ENCODE assay signal across 14 cellular contexts in genomic region chr10:21314234-21314633, GRCh38.
DNase-seq lines count a peak whose midpoint lies in the region; ATAC-seq, FAIRE-seq and TF ChIP-seq lines count a peak whose summit lies in the region.
"Had no signal": no experiment of that assay in that cellular context is flagged by ENCODE, and none has a peak within 500 bp of the region (broad histone marks: within the 10 kb centered on the region; RNA-seq: fewer than 3 reads in every experiment).

No MANE protein-coding gene starts in this region.

- H3K27ac ChIP-seq in heart right ventricle: peak overlapping the region in 8 of 10 donors; percentile 11 to 79 (median 62)
- H3K27ac ChIP-seq in GM12878 (ENCODE audit: control insufficient read depth, insufficient read depth): no peak overlapping the region
- H3K27ac ChIP-seq in left lung: peak overlapping the region; percentile 5 to 8
- H3K27ac ChIP-seq in uterus: peak overlapping the region; percentile 36 to 50
- no peak overlapping the region for H3K27ac ChIP-seq in naive thymus-derived CD4-positive, alpha-beta T cell (ENCODE audit: low read depth, low read length)
- H3K27ac ChIP-seq: transverse colon had no signal

- no peak for TF ChIP-seq EP300 in GM12878 (IDR thresholded peaks at IDR 0.05; ENCODE audit: borderline replicate concordance in 1 of 2, control insufficient read depth in 1 of 2, low read depth in 2 of 2, low read length in 2 of 2)

- TF ChIP-seq POLR2A in GM12878 (IDR thresholded peaks at IDR 0.05; ENCODE audit: low read depth, low read length): no peak
- TF ChIP-seq POLR2A in uterus (IDR thresholded peaks at IDR 0.05): no peak

- peaks cover 0 to 6% (median 0%) of the 10 kb centered on the region in 5 donors for H3K27me3 Mint-ChIP-seq in naive thymus-derived CD4-positive, alpha-beta T cell

- intact Hi-C loops in heart right ventricle (cut with DNase I) (loop anchor here in 1 of 10 donors (2.0 kb wide), 1 partner anchor 51 kb away; no protein-coding TSS in a partner anchor), cardiac septum (cut with DNase I) (no loop called here), GM12878 (cut with micrococcal nuclease; ENCODE audit: unreplicated experiment) (no loop called here), left lung (cut with DNase I) (no loop called here), uterus (cut with DNase I; ENCODE audit: low total_unique reads) (loop anchor here (10.0 kb wide), 1 partner anchor 51 kb away; no protein-coding TSS in a partner anchor)
- intact Hi-C loops in naive thymus-derived CD4-positive, alpha-beta T cell (cut with micrococcal nuclease): no loop called here

- H3K4me2 ChIP-seq in GM12878 (ENCODE audit: control insufficient read depth, insufficient read depth): peak overlapping the region; percentile 87

- H3K79me2 ChIP-seq in GM12878 (ENCODE audit: control insufficient read depth, insufficient read depth, low read length): no peaks in the 10 kb centered on the region

- WGBS in heart right ventricle, 2 donors: 16 to 19% methylated on average over 7 of the region's 7 CpGs
- 20% methylated on average over 7 of the region's 7 CpGs for WGBS in GM12878 (ENCODE audit: insufficient coverage, insufficient replicate concordance, low lambda C conversion rate, missing lambda C conversion rate)

- H3K27ac Mint-ChIP-seq in naive thymus-derived CD4-positive, alpha-beta T cell: no peak overlapping the region

- POLR2A ChIA-PET in GM12878 (lab: Charles Lee): no interaction called here
- POLR2A ChIA-PET in naive thymus-derived CD4-positive, alpha-beta T cell (lab: Charles Lee): no interaction called here

- H3K9ac ChIP-seq in GM12878 (ENCODE audit: control insufficient read depth, insufficient read depth, low read length): peak overlapping the region; percentile 22; the same call in 1 of the 2 replicates

- in situ Hi-C loops in GM12878 (cut with MboI): no loop called here

- DNase-seq in heart right ventricle (no peak), cardiac septum (ENCODE audit: low spot score) (no peak), GM12878 (ENCODE audit: low read depth, low spot score) (no peak), left lung (no peak), uterus (no peak), HTR-8/SVneo (ENCODE audit: insufficient read length, low spot score) (no peak), SHP77 (lab: John Stamatoyannopoulos, UW) (no peak)
- DNase-seq in naive thymus-derived CD4-positive, alpha-beta T cell: no peak
- DNase-seq: activated naive CD4-positive, alpha-beta T cell; esophagus squamous epithelium; stimulated activated CD4-positive, alpha-beta T cell treated with anti-CD3 and anti-CD28 coated beads, Interleukin-12 subunit alpha, Interleukin-12 subunit beta, amount 100 ng/mL, for 4 hours; transverse colon had no signal

- SMC1A ChIA-PET in GM12878 (lab: Charles Lee; ENCODE audit: uncharacterized antibody, unreplicated experiment): interaction anchor here (1.0 kb wide), 1 partner anchor 36 kb away, joined by 3 read pairs; no protein-coding TSS in a partner anchor

- H3K36me3 ChIP-seq in heart right ventricle (no peaks in the 10 kb centered on the region), GM12878 (ENCODE audit: control insufficient read depth in 2 of 2, insufficient read depth in 2 of 2, low read length in 1 of 2) (no peaks in the 10 kb centered on the region), left lung (no peaks in the 10 kb centered on the region), uterus (no peaks in the 10 kb centered on the region)
- H3K36me3 ChIP-seq in naive thymus-derived CD4-positive, alpha-beta T cell (ENCODE audit: control insufficient read depth in 2 of 3, insufficient read depth in 3 of 3, low read length in 3 of 3): no peaks in the 10 kb centered on the region
- H3K36me3 ChIP-seq: esophagus squamous epithelium, transverse colon had no signal

- H3K4me1 ChIP-seq in heart right ventricle (peaks cover 21 to 40% (median 32%) of the 10 kb centered on the region in 9 donors), GM12878 (ENCODE audit: control insufficient read depth, insufficient read depth, low read length) (peaks cover 19% of the 10 kb centered on the region), left lung (peaks cover 21 to 22% of the 10 kb centered on the region in 2 donors), uterus (peaks cover 6 to 9% of the 10 kb centered on the region in 2 donors)
- no peaks in the 10 kb centered on the region for H3K4me1 ChIP-seq in naive thymus-derived CD4-positive, alpha-beta T cell (ENCODE audit: control insufficient read depth in 2 of 2, insufficient read depth in 2 of 2, low read length in 2 of 2)

- no peaks in the 10 kb centered on the region for H4K20me1 ChIP-seq in GM12878 (ENCODE audit: control insufficient read depth, insufficient read depth)

- FAIRE-seq in GM12878 (lab: Jason Lieb, UNC) (no peak), HTR-8/SVneo (lab: Jason Lieb, UNC) (no peak)
- FAIRE-seq: islet of Langerhans had no signal

- no TSS peak for BruUV-seq in GM12878 (replicated peaks; lab: Mats Ljungman, UMichigan)

- H3K9me3 ChIP-seq in heart right ventricle (no peaks in the 10 kb centered on the region), GM12878 (replicated peaks; ENCODE audit: control insufficient read depth, insufficient read depth, low read length) (no peaks in the 10 kb centered on the region), left lung (no peaks in the 10 kb centered on the region), uterus (no peaks in the 10 kb centered on the region)
- H3K9me3 ChIP-seq in naive thymus-derived CD4-positive, alpha-beta T cell (ENCODE audit: control insufficient read depth in 2 of 3, low read length in 3 of 3): no peaks in the 10 kb centered on the region
- H3K9me3 ChIP-seq: esophagus squamous epithelium, transverse colon had no signal

- RAD21 ChIA-PET in GM12878 (lab: Charles Lee; ENCODE audit: unreplicated experiment): no interaction called here

- no peak for TF ChIP-seq RAD21 in GM12878 (IDR thresholded peaks at IDR 0.05; ENCODE audit: insufficient read depth, low read depth, low read length)

- H2AFZ ChIP-seq in GM12878 (ENCODE audit: control insufficient read depth, low read depth, low read length): peak overlapping the region; percentile 42; the same call in 1 of the 2 replicates

- peaks cover 0 to 3% (median 0%) of the 10 kb centered on the region in 7 donors for H3K4me1 Mint-ChIP-seq in naive thymus-derived CD4-positive, alpha-beta T cell
- H3K4me1 Mint-ChIP-seq: central memory CD8-positive, alpha-beta T cell had no signal

- no peak overlapping the region for H3K4me3 Mint-ChIP-seq in naive thymus-derived CD4-positive, alpha-beta T cell
- H3K4me3 Mint-ChIP-seq: central memory CD8-positive, alpha-beta T cell had no signal

- ATAC-seq in heart right ventricle: peak in 3 of 8 donors; percentile 4 to 39 (median 35)
- no peak for ATAC-seq in GM12878
- no peak for ATAC-seq in left lung
- no peak for ATAC-seq in naive thymus-derived CD4-positive, alpha-beta T cell

- CTCF ChIA-PET in GM12878 (lab: Yijun Ruan, JAX): no interaction called here
- CTCF ChIA-PET in naive thymus-derived CD4-positive, alpha-beta T cell (lab: Charles Lee): no interaction called here

- H3K36me3 Mint-ChIP-seq in naive thymus-derived CD4-positive, alpha-beta T cell: no peaks in the 10 kb centered on the region

- H3K9me3 Mint-ChIP-seq in naive thymus-derived CD4-positive, alpha-beta T cell: peaks cover 0 to 4% (median 0%) of the 10 kb centered on the region in 11 donors
- H3K9me3 Mint-ChIP-seq: central memory CD8-positive, alpha-beta T cell had no signal

- H3K4me3 ChIP-seq in heart right ventricle (no peak overlapping the region), GM12878 (peak overlapping the region; percentile 52; the same call in 1 of the 2 replicates), left lung (no peak overlapping the region), uterus (no peak overlapping the region)
- no peak overlapping the region for H3K4me3 ChIP-seq in naive thymus-derived CD4-positive, alpha-beta T cell (ENCODE audit: low read length)
- H3K4me3 ChIP-seq: esophagus squamous epithelium, transverse colon had no signal

- TF ChIP-seq CTCF in heart right ventricle (IDR thresholded peaks at IDR 0.05) (no peak), GM12878 (IDR thresholded peaks at IDR 0.05 in 2 of 3, conservative IDR thresholded peaks at IDR 0.05 in 1 of 3; ENCODE audit: control insufficient read depth in 2 of 3, extremely low read depth in 1 of 3, insufficient read depth in 1 of 3, low read depth in 3 of 3, low read length in 3 of 3) (no peak), left lung (IDR thresholded peaks at IDR 0.05) (no peak), uterus (IDR thresholded peaks at IDR 0.05) (no peak)

- no peaks in the 10 kb centered on the region for H3K27me3 ChIP-seq in heart right ventricle
- H3K27me3 ChIP-seq in GM12878 (replicated peaks in 1 of 2; ENCODE audit: control insufficient read depth in 2 of 2, insufficient read depth in 2 of 2, low read length in 1 of 2): no peaks in the 10 kb centered on the region
- H3K27me3 ChIP-seq in left lung: no peaks in the 10 kb centered on the region
- no peaks in the 10 kb centered on the region for H3K27me3 ChIP-seq in uterus
- H3K27me3 ChIP-seq in naive thymus-derived CD4-positive, alpha-beta T cell (ENCODE audit: control insufficient read depth in 2 of 2, insufficient read depth in 2 of 2, low read length in 2 of 2): no peaks in the 10 kb centered on the region
- H3K27me3 ChIP-seq: esophagus squamous epithelium, transverse colon had no signal

TF ChIP-seq in GM12878, 131 proteins besides CTCF, POLR2A, EP300 and RAD21 (continues in another document):
- TF ChIP-seq REST (IDR thresholded peaks at IDR 0.05; ENCODE audit: low read depth, low read length): no peak

Comparison
In these comparisons a context has a peak if more than half of its experiments do, and no peak if none do; other contexts are left out.
1. H3K27ac ChIP-seq: peak in heart right ventricle (8 of 10), left lung (2 of 2) and uterus (2 of 2); none in GM12878 (single experiment) and naive thymus-derived CD4-positive, alpha-beta T cell (single experiment).